ENCODE assay signal across 8 cellular contexts in the genomic region with DNA sequence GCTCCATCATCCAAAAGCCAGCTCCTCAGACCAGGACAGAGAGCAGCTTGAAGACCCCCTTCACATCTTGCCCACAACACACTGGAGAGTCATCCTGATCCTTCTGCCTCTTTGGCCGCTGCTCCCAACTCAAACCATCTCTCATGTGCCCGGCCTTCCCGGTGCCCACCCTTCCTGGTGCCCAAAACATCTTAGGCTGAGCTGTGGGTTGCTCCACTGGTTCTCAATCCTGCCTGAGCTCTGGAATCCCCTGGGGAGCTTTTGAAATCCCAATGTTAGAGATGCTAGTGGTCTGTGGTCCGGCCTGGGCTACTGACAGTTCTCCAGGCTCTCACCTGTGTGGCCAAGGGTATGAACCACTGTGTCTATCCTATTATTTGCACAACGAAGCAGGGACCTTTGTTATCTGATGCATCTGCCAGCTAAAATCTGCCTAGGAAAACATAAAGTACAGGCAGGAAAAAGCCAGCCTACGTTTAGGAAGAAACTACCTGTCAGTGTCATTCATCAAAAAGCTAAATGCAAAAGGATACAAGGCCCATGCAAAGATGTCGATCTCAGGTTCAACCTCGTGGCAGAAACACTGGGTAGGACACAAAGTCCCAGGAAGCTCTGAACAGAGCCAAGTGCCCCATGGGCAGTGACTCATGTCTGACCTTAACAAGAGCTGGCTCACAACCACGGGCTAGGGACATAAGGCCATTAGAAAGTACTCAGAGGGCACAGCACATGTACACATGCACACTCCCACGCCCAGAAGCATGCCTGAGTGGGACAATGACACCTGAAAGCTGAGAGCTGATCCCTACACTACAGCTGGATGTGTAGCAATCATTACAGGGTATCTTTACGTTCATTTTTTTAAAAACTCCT. TPM values are rescaled to one million over a fixed set of nuclear protein-coding genes. Genes with fewer than 3 reads are reported as not detected.
DNase-seq lines count a peak whose midpoint lies in the region; ATAC-seq and TF ChIP-seq lines count a peak whose summit lies in the region.

No MANE protein-coding gene starts in this region.

- DNase-seq in COLO829 (ENCODE audit: low spot score) (peak; percentile 71), NCI-H526 (lab: John Stamatoyannopoulos, UW) (peak; percentile 42 to 62), omental fat pad (ENCODE audit: low spot score) (peak; percentile 45), OCI-M2 (lab: John Stamatoyannopoulos, UW; ENCODE audit: unreplicated experiment) (no peak), NCI-H82 (lab: John Stamatoyannopoulos, UW) (no peak), NCI-H1092 treated with DMSO at 0.1 percent for 48 hours (lab: John Stamatoyannopoulos, UW) (no peak)
- DNase-seq in activated CD8-positive, alpha-beta memory T cell treated with anti-CD3 and anti-CD28 coated beads, Interleukin-2, amount 50 U/mL, for 4 hours: no peak

- ATAC-seq in esophagus mucosa (peak; percentile 93), omental fat pad (ENCODE audit: low FRiP score) (no peak)

- no peak for TF ChIP-seq CTCF in omental fat pad (IDR thresholded peaks at IDR 0.05)

RNA-seq across cellular contexts. Expression of gene TBC1D8, which starts 30.8 kb away (rescaled TPM):
- total RNA-seq in esophagus mucosa (17.8 TPM), omental fat pad (10 to 100 TPM; 22.2 to 68.0 (median 31.9) TPM)

Comparison
In these comparisons a context has a peak if more than half of its experiments do, and no peak if none do; other contexts are left out.
1. DNase-seq: peak in COLO829 (single experiment), NCI-H526 (2 of 2) and omental fat pad (single experiment); none in OCI-M2 (single experiment), NCI-H82 (single experiment), activated CD8-positive, alpha-beta memory T cell treated with anti-CD3 and anti-CD28 coated beads, Interleukin-2, amount 50 U/mL, for 4 hours (single experiment) and NCI-H1092 treated with DMSO at 0.1 percent for 48 hours (single experiment).